1 cellular context compared by ENCODE assay signal in the genomic region with DNA sequence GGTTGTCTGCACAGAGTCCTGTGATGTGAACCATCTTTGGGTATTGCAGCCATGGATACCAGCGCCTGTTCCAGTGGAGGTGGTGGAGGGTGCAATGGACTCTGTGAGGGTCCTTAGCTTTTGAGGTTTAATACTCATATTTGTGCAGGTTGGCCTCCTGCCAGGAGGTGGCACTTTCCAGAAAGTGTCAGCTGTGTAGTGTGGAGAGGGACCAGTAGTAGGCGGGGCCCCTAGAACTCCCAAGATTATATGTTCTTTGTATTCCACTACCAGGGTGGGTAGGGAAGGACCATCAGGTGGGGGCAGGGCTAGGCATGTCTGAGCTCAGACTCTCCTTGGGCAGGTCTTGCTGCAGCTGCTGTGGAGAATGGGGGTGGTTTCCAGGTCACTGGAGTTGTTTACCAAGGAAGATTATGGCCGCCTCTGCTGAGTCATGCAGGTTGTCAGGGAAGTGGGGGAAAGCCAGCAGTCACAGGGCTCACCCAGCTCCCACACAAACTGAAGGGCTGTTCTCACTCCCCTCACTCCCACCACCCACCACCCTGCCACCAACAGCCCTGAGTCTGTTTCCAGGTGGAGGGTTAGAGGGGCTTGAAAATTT.
TF ChIP-seq lines count a peak whose summit lies in the region.

No MANE protein-coding gene starts in this region.

TF ChIP-seq in HepG2, 621 proteins besides CTCF, POLR2A, EP300 and RAD21:
- TF ChIP-seq DNMT3B (CRISPR knock-in tag; conservative IDR thresholded peaks at IDR 0.05) (no peak), ZSCAN9 (CRISPR knock-in tag; IDR thresholded peaks at IDR 0.05; ENCODE audit: borderline replicate concordance) (no peak), ZNF274 (CRISPR knock-in tag; IDR thresholded peaks at IDR 0.05) (no peak)
- TF ChIP-seq, protein P1, sequence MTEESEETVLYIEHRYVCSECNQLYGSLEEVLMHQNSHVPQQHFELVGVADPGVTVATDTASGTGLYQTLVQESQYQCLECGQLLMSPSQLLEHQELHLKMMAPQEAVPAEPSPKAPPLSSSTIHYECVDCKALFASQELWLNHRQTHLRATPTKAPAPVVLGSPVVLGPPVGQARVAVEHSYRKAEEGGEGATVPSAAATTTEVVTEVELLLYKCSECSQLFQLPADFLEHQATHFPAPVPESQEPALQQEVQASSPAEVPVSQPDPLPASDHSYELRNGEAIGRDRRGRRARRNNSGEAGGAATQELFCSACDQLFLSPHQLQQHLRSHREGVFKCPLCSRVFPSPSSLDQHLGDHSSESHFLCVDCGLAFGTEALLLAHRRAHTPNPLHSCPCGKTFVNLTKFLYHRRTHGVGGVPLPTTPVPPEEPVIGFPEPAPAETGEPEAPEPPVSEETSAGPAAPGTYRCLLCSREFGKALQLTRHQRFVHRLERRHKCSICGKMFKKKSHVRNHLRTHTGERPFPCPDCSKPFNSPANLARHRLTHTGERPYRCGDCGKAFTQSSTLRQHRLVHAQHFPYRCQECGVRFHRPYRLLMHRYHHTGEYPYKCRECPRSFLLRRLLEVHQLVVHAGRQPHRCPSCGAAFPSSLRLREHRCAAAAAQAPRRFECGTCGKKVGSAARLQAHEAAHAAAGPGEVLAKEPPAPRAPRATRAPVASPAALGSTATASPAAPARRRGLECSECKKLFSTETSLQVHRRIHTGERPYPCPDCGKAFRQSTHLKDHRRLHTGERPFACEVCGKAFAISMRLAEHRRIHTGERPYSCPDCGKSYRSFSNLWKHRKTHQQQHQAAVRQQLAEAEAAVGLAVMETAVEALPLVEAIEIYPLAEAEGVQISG (CRISPR knock-in tag; IDR thresholded peaks at IDR 0.05): peak; percentile 16; the same call in 1 of the 2 replicates
- TF ChIP-seq, protein P2, sequence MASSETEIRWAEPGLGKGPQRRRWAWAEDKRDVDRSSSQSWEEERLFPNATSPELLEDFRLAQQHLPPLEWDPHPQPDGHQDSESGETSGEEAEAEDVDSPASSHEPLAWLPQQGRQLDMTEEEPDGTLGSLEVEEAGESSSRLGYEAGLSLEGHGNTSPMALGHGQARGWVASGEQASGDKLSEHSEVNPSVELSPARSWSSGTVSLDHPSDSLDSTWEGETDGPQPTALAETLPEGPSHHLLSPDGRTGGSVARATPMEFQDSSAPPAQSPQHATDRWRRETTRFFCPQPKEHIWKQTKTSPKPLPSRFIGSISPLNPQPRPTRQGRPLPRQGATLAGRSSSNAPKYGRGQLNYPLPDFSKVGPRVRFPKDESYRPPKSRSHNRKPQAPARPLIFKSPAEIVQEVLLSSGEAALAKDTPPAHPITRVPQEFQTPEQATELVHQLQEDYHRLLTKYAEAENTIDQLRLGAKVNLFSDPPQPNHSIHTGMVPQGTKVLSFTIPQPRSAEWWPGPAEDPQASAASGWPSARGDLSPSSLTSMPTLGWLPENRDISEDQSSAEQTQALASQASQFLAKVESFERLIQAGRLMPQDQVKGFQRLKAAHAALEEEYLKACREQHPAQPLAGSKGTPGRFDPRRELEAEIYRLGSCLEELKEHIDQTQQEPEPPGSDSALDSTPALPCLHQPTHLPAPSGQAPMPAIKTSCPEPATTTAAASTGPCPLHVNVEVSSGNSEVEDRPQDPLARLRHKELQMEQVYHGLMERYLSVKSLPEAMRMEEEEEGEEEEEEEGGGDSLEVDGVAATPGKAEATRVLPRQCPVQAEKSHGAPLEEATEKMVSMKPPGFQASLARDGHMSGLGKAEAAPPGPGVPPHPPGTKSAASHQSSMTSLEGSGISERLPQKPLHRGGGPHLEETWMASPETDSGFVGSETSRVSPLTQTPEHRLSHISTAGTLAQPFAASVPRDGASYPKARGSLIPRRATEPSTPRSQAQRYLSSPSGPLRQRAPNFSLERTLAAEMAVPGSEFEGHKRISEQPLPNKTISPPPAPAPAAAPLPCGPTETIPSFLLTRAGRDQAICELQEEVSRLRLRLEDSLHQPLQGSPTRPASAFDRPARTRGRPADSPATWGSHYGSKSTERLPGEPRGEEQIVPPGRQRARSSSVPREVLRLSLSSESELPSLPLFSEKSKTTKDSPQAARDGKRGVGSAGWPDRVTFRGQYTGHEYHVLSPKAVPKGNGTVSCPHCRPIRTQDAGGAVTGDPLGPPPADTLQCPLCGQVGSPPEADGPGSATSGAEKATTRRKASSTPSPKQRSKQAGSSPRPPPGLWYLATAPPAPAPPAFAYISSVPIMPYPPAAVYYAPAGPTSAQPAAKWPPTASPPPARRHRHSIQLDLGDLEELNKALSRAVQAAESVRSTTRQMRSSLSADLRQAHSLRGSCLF (CRISPR knock-in tag; IDR thresholded peaks at IDR 0.05; ENCODE audit: borderline replicate concordance): no peak
